Comparison of ENCODE assay signal across 14 cellular contexts in genomic region chr5:21807953-21808352, GRCh38.
DNase-seq lines count a peak whose midpoint lies in the region; ATAC-seq, FAIRE-seq and TF ChIP-seq lines count a peak whose summit lies in the region.
"Had no signal": no experiment of that assay in that cellular context is flagged by ENCODE, and none has a peak within 500 bp of the region (broad histone marks: within the 10 kb centered on the region; RNA-seq: fewer than 3 reads in every experiment).

No MANE protein-coding gene starts in this region.

- FAIRE-seq in bronchial epithelial cell (lab: Jason Lieb, UNC), result no peak

- H4K20me1 ChIP-seq in BLaER1, result no peaks in the 10 kb centered on the region

- H3K4me1 ChIP-seq in BLaER1, result peaks cover 4% of the 10 kb centered on the region; the same call in 1 of the 2 replicates

- peak; percentile 73 for DNase-seq in NCI-H2029 treated with DMSO at 0.1 percent for 48 hours (lab: John Stamatoyannopoulos, UW)
- DNase-seq in bronchial epithelial cell (ENCODE audit: low read depth), result peak; percentile 72
- DNase-seq in ecto neural progenitor cell (ENCODE audit: low spot score), result no peak
- DNase-seq in SHP77 (lab: John Stamatoyannopoulos, UW), result no peak
- DNase-seq: activated CD8-positive, alpha-beta T cell treated with anti-CD3 and anti-CD28 coated beads, Interleukin-2, amount 10 ng/mL, durations not matched to agents 7 days and 5 days; AML-193; cerebellar nuclear complex; GDM1; stimulated activated CD4-positive, alpha-beta T cell treated with anti-CD3 and anti-CD28 coated beads, Interleukin-2, amount 100 ng/mL, for 48 hours had no signal

- H3K9me3 ChIP-seq in BLaER1, result no peaks in the 10 kb centered on the region

- peak overlapping the region; percentile 6; the same call in 1 of the 2 replicates for H3K4me2 ChIP-seq in BLaER1

- no peak overlapping the region for H3K27ac ChIP-seq in BLaER1

- no peak overlapping the region for H3K9ac ChIP-seq in BLaER1

- peak; percentile 46 for ATAC-seq in GM18867 (IDR thresholded peaks at IDR 0.05; ENCODE audit: unreplicated experiment)
- no peak for ATAC-seq in HG03565 (IDR thresholded peaks at IDR 0.05; ENCODE audit: unreplicated experiment)
- ATAC-seq in HG02642 (IDR thresholded peaks at IDR 0.05; ENCODE audit: poor library complexity, unreplicated experiment), result no peak
- ATAC-seq: activated CD8-positive, alpha-beta T cell treated with anti-CD3 and anti-CD28 coated beads, Interleukin-2, amount 10 ng/mL, durations not matched to agents 7 days and 5 days; Panc1 had no signal

- no peaks in the 10 kb centered on the region for H3K27me3 ChIP-seq in BLaER1
- no peaks in the 10 kb centered on the region for H3K27me3 ChIP-seq in bronchial epithelial cell (ENCODE audit: control insufficient read depth, insufficient read depth, low read length)

- TF ChIP-seq CTCF in bronchial epithelial cell (IDR thresholded peaks at IDR 0.05; ENCODE audit: insufficient read depth, low read length, severe bottlenecking), result no peak

- H3K4me3 ChIP-seq in BLaER1 (no peak overlapping the region), bronchial epithelial cell (ENCODE audit: low read depth, low read length) (no peak overlapping the region)

- H3K36me3 ChIP-seq in BLaER1, result no peaks in the 10 kb centered on the region
- H3K36me3 ChIP-seq in bronchial epithelial cell (ENCODE audit: control insufficient read depth, insufficient read depth, low read length), result no peaks in the 10 kb centered on the region

Comparison
In these comparisons a context has a peak if more than half of its experiments do, and no peak if none do; other contexts are left out.
1. DNase-seq: peak in NCI-H2029 treated with DMSO at 0.1 percent for 48 hours (single experiment) and bronchial epithelial cell (single experiment); none in ecto neural progenitor cell (single experiment) and SHP77 (0 of 2).